In genomic region chr3:192819001-192819569, GRCh38 we compare ENCODE assay signal across 10 cellular contexts.
A peak's percentile ranks its signal among the peaks of the same experiment; 100 is the strongest.
DNase-seq lines count a peak whose midpoint lies in the region; ATAC-seq, FAIRE-seq and TF ChIP-seq lines count a peak whose summit lies in the region.
"Had no signal": no experiment of that assay in that cellular context is flagged by ENCODE, and none has a peak within 500 bp of the region (broad histone marks: within the 10 kb centered on the region; RNA-seq: fewer than 3 reads in every experiment).

No MANE protein-coding gene starts in this region.

- SMC1A ChIA-PET in GM12878 (lab: Charles Lee; ENCODE audit: uncharacterized antibody, unreplicated experiment) = interaction anchor here (0.8 to 17.1 kb wide), 15 partner anchors 13 to 222 kb away, joined by 3 to 472 read pairs (median 7); partner anchors contain the start of gene MB21D2

- H4K20me1 ChIP-seq in GM12878 (ENCODE audit: control insufficient read depth, insufficient read depth) = no peaks in the 10 kb centered on the region

- H3K9me3 Mint-ChIP-seq in activated CD8-positive, alpha-beta memory T cell treated with anti-CD3 and anti-CD28 coated beads, Interleukin-2, amount 10 ng/mL, durations not matched to agents 7 days and 5 days (ENCODE audit: low read depth) = no peaks in the 10 kb centered on the region
- H3K9me3 Mint-ChIP-seq: activated B cell treated with CpG ODN at 0.5 μM for 24 hours had no signal

- CTCF ChIA-PET in activated CD8-positive, alpha-beta memory T cell treated with anti-CD3 and anti-CD28 coated beads, Interleukin-2, amount 10 ng/mL, durations not matched to agents 7 days and 5 days (lab: Charles Lee) = interaction anchor here (1.2 kb wide), 1 partner anchor 222 kb away, joined by 4 read pairs; no protein-coding TSS in a partner anchor
- CTCF ChIA-PET in GM12878 (lab: Yijun Ruan, JAX) = interaction anchor here (1.1 to 10.7 kb wide), 4 partner anchors 31 to 222 kb away, joined by 4 to 440 read pairs (median 6); partner anchors contain the start of gene MB21D2

- 3% methylated on average over 7 of the region's 7 CpGs for WGBS in GM12878 (ENCODE audit: insufficient coverage, insufficient replicate concordance, low lambda C conversion rate, missing lambda C conversion rate)

- in situ Hi-C loops in GM12878 (cut with MboI) (loop anchor here (5.0 kb wide), 2 partner anchors 93 to 223 kb away; no protein-coding TSS in a partner anchor), gastrocnemius medialis (cut with MboI; ENCODE audit: low sequenced_read_pairs in 4 of 4) (loop anchor here in 3 of 4 donors (5.0 to 10.0 kb wide), 3 partner anchors 223 to 756 kb away; no protein-coding TSS in a partner anchor)

- TF ChIP-seq RAD21 in GM12878 (IDR thresholded peaks at IDR 0.05; ENCODE audit: insufficient read depth, low read depth, low read length) = no peak

- peaks cover 25% of the 10 kb centered on the region for H3K4me1 Mint-ChIP-seq in activated CD8-positive, alpha-beta memory T cell treated with anti-CD3 and anti-CD28 coated beads, Interleukin-2, amount 10 ng/mL, durations not matched to agents 7 days and 5 days
- H3K4me1 Mint-ChIP-seq: activated B cell treated with CpG ODN at 0.5 μM for 24 hours had no signal

- H3K9ac ChIP-seq in GM12878 (ENCODE audit: control insufficient read depth, insufficient read depth, low read length) = no peak overlapping the region

- H3K27me3 Mint-ChIP-seq in activated CD8-positive, alpha-beta memory T cell treated with anti-CD3 and anti-CD28 coated beads, Interleukin-2, amount 10 ng/mL, durations not matched to agents 7 days and 5 days = peaks cover 8% of the 10 kb centered on the region

- RAD21 ChIA-PET in GM12878 (lab: Charles Lee; ENCODE audit: unreplicated experiment) = interaction anchor here (0.8 to 14.6 kb wide), 8 partner anchors 11 to 113 kb away, joined by 3 to 425 read pairs (median 40); partner anchors contain the start of gene MB21D2

- 0 out of 2 replicates have a peak overlapping the region, but pooled peaks have one; percentile 6 for H3K4me2 ChIP-seq in GM12878 (ENCODE audit: control insufficient read depth, insufficient read depth)

- H3K27ac ChIP-seq in GM12878 (ENCODE audit: control insufficient read depth, insufficient read depth) = peak overlapping the region; percentile 68
- no peak overlapping the region for H3K27ac ChIP-seq in gastrocnemius medialis

- FAIRE-seq in GM12878 (lab: Jason Lieb, UNC) = no peak

- no TSS peak for BruUV-seq in GM12878 (replicated peaks; lab: Mats Ljungman, UMichigan)

- intact Hi-C loops in GM12878 (cut with micrococcal nuclease; ENCODE audit: unreplicated experiment) (loop anchor here (1.0 to 10.0 kb wide), 4 partner anchors 33 to 643 kb away; no protein-coding TSS in a partner anchor), gastrocnemius medialis (cut with DNase I; ENCODE audit: low total_unique reads) (loop anchor here (5.0 kb wide), 1 partner anchor 753 kb away; no protein-coding TSS in a partner anchor)

- H3K9me3 ChIP-seq in GM12878 (replicated peaks; ENCODE audit: control insufficient read depth, insufficient read depth, low read length) (no peaks in the 10 kb centered on the region), gastrocnemius medialis (no peaks in the 10 kb centered on the region)

- no peak for DNase-seq in activated CD8-positive, alpha-beta memory T cell treated with anti-CD3 and anti-CD28 coated beads, Interleukin-2, amount 10 ng/mL, durations not matched to agents 7 days and 5 days
- no peak for DNase-seq in activated CD8-positive, alpha-beta memory T cell treated with anti-CD3 and anti-CD28 coated beads, Interleukin-2, amount 50 U/mL, for 48 hours
- DNase-seq in NCI-H226 = peak; percentile 87
- peak; percentile 59 for DNase-seq in GM12878 (ENCODE audit: low read depth, low spot score)
- no peak for DNase-seq in gastrocnemius medialis
- DNase-seq in NK-92 (lab: John Stamatoyannopoulos, UW; ENCODE audit: unreplicated experiment) = no peak
- no peak for DNase-seq in NCI-H69 (lab: John Stamatoyannopoulos, UW)
- DNase-seq in effector CD8-positive, alpha-beta T cell (lab: John Stamatoyannopoulos, UW) = no peak
- DNase-seq: activated B cell treated with CpG ODN at 0.5 μM for 24 hours had no signal

- no peak overlapping the region for H3K4me3 Mint-ChIP-seq in activated CD8-positive, alpha-beta memory T cell treated with anti-CD3 and anti-CD28 coated beads, Interleukin-2, amount 10 ng/mL, durations not matched to agents 7 days and 5 days
- H3K4me3 Mint-ChIP-seq: activated B cell treated with CpG ODN at 0.5 μM for 24 hours had no signal

- TF ChIP-seq CTCF in GM12878 (IDR thresholded peaks at IDR 0.05 in 2 of 3, conservative IDR thresholded peaks at IDR 0.05 in 1 of 3; ENCODE audit: control insufficient read depth in 2 of 3, extremely low read depth in 1 of 3, insufficient read depth in 1 of 3, low read depth in 3 of 3, low read length in 3 of 3) (no peak), gastrocnemius medialis (IDR thresholded peaks at IDR 0.05 in 4 of 5, conservative IDR thresholded peaks at IDR 0.05 in 1 of 5) (no peak)

- H3K36me3 ChIP-seq in GM12878 (ENCODE audit: control insufficient read depth in 2 of 2, insufficient read depth in 2 of 2, low read length in 1 of 2) (no peaks in the 10 kb centered on the region; a peak in 2 of 4 replicates), gastrocnemius medialis (no peaks in the 10 kb centered on the region)

- H3K4me1 ChIP-seq in GM12878 (ENCODE audit: control insufficient read depth, insufficient read depth, low read length) (peaks cover 34% of the 10 kb centered on the region), gastrocnemius medialis (peaks cover 4 to 16% of the 10 kb centered on the region in 2 donors)

- H3K27me3 ChIP-seq in GM12878 (replicated peaks in 1 of 2; ENCODE audit: control insufficient read depth in 2 of 2, insufficient read depth in 2 of 2, low read length in 1 of 2) = no peaks in the 10 kb centered on the region
- no peaks in the 10 kb centered on the region for H3K27me3 ChIP-seq in gastrocnemius medialis

- TF ChIP-seq EP300 in GM12878 (IDR thresholded peaks at IDR 0.05; ENCODE audit: borderline replicate concordance in 1 of 2, control insufficient read depth in 1 of 2, low read depth in 2 of 2, low read length in 2 of 2) = peak; percentile 46 to 56; a peak in 1 of 4 replicates

- POLR2A ChIA-PET in GM12878 (lab: Charles Lee) = interaction anchor here (0.9 to 6.0 kb wide), 5 partner anchors 13 to 97 kb away, joined by 3 to 58 read pairs (median 3); partner anchors contain the start of gene MB21D2

- peaks cover 9% of the 10 kb centered on the region for H3K79me2 ChIP-seq in GM12878 (ENCODE audit: control insufficient read depth, insufficient read depth, low read length)

- no peaks in the 10 kb centered on the region for H3K36me3 Mint-ChIP-seq in activated CD8-positive, alpha-beta memory T cell treated with anti-CD3 and anti-CD28 coated beads, Interleukin-2, amount 10 ng/mL, durations not matched to agents 7 days and 5 days

- TF ChIP-seq POLR2A in GM12878 (IDR thresholded peaks at IDR 0.05; ENCODE audit: low read depth, low read length) (no peak), gastrocnemius medialis (IDR thresholded peaks at IDR 0.05) (no peak)

- no peak overlapping the region for H3K27ac Mint-ChIP-seq in activated CD8-positive, alpha-beta memory T cell treated with anti-CD3 and anti-CD28 coated beads, Interleukin-2, amount 10 ng/mL, durations not matched to agents 7 days and 5 days
- H3K27ac Mint-ChIP-seq: activated B cell treated with CpG ODN at 0.5 μM for 24 hours had no signal

- H3K4me3 ChIP-seq in GM12878 (no peak overlapping the region), gastrocnemius medialis (no peak overlapping the region)
- H3K4me3 ChIP-seq: skin epidermis had no signal

- peak; percentile 47 for ATAC-seq in activated CD8-positive, alpha-beta memory T cell treated with anti-CD3 and anti-CD28 coated beads, Interleukin-2, amount 10 ng/mL, durations not matched to agents 7 days and 5 days
- ATAC-seq in GM12878 (peak; percentile 89), gastrocnemius medialis (peak; percentile 55 to 64)

- no peak overlapping the region for H2AFZ ChIP-seq in GM12878 (ENCODE audit: control insufficient read depth, low read depth, low read length)

TF ChIP-seq in GM12878, 131 proteins besides CTCF, POLR2A, EP300 and RAD21 (continues in another document):
- TF ChIP-seq ZNF207 (IDR thresholded peaks at IDR 0.05; ENCODE audit: borderline replicate concordance) (no peak; the same call in 1 of the 2 replicates), BCL11A (IDR thresholded peaks at IDR 0.05; ENCODE audit: low read depth, low read length) (peak; percentile 69), ETV6 (conservative IDR thresholded peaks at IDR 0.05 in 1 of 2, IDR thresholded peaks at IDR 0.05 in 1 of 2; ENCODE audit: borderline replicate concordance in 1 of 2, low read depth in 1 of 2) (0 out of 4 replicates have a peak, but pooled peaks of 1 of the 2 experiments have one; percentile 43), PAX5 (IDR thresholded peaks at IDR 0.05; ENCODE audit: borderline replicate concordance, low read depth, low read length) (peak; percentile 72; the same call in 1 of the 2 replicates), EGR1 (IDR thresholded peaks at IDR 0.05; ENCODE audit: borderline replicate concordance in 1 of 2, low read depth in 2 of 2, low read length in 2 of 2) (peak in 1 of 2 experiments; percentile 57; a peak in 2 of 3 replicates), RAD51 (IDR thresholded peaks at IDR 0.05) (no peak), MEF2A (IDR thresholded peaks at IDR 0.05; ENCODE audit: insufficient read depth, low read depth, low read length) (0 out of 2 replicates have a peak, but pooled peaks have one; percentile 22), SPI1 (IDR thresholded peaks at IDR 0.05; ENCODE audit: borderline replicate concordance, insufficient read depth, low read depth, low read length) (peak; percentile 44; the same call in 1 of the 2 replicates), POU2F2 (IDR thresholded peaks at IDR 0.05; ENCODE audit: borderline replicate concordance, low read depth, low read length) (peak; percentile 56; the same call in 1 of the 3 replicates), NFIC (IDR thresholded peaks at IDR 0.05; ENCODE audit: low read depth, low read length) (peak; percentile 73; the same call in 1 of the 2 replicates), ATF7 (IDR thresholded peaks at IDR 0.05; ENCODE audit: low read depth) (peak; percentile 61; the same call in 1 of the 2 replicates), PKNOX1 (IDR thresholded peaks at IDR 0.05) (peak; percentile 48; the same call in 1 of the 2 replicates), IKZF1 (conservative IDR thresholded peaks at IDR 0.05) (peak; percentile 95), CREM (IDR thresholded peaks at IDR 0.05; ENCODE audit: low read depth) (peak; percentile 28; the same call in 1 of the 2 replicates)

Comparison
In these comparisons a context has a peak if more than half of its experiments do, and no peak if none do; other contexts are left out.
1. DNase-seq: peak in NCI-H226 (single experiment) and GM12878 (single experiment); none in activated CD8-positive, alpha-beta memory T cell treated with anti-CD3 and anti-CD28 coated beads, Interleukin-2, amount 10 ng/mL, durations not matched to agents 7 days and 5 days (single experiment), activated CD8-positive, alpha-beta memory T cell treated with anti-CD3 and anti-CD28 coated beads, Interleukin-2, amount 50 U/mL, for 48 hours (single experiment), gastrocnemius medialis (0 of 2), NK-92 (single experiment), NCI-H69 (single experiment) and effector CD8-positive, alpha-beta T cell (single experiment).
2. Peak in every context shown above with its lines, with median percentiles within 50 percentile points of each other: ATAC-seq.